Comparison of ENCODE assay signal across 1 cellular context in genomic region chr2:187552959-187553681, GRCh38.
TF ChIP-seq lines count a peak whose summit lies in the region.

No MANE protein-coding gene starts in this region.

TF ChIP-seq in K562, 482 proteins besides CTCF, POLR2A, EP300 and RAD21 (continued from another document and continues in another):
- TF ChIP-seq, protein P1, sequence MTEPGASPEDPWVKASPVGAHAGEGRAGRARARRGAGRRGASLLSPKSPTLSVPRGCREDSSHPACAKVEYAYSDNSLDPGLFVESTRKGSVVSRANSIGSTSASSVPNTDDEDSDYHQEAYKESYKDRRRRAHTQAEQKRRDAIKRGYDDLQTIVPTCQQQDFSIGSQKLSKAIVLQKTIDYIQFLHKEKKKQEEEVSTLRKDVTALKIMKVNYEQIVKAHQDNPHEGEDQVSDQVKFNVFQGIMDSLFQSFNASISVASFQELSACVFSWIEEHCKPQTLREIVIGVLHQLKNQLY (CRISPR knock-in tag; conservative IDR thresholded peaks at IDR 0.05) = no peak
- TF ChIP-seq LARP7 (IDR thresholded peaks at IDR 0.05) (peak; percentile 64; the same call in 1 of the 2 replicates), PML (IDR thresholded peaks at IDR 0.05; ENCODE audit: low read length) (peak; percentile 59), MXD1 (CRISPR knock-in tag; IDR thresholded peaks at IDR 0.05; ENCODE audit: borderline replicate concordance, poor library complexity, severe bottlenecking) (no peak), FOXJ3 (CRISPR knock-in tag; IDR thresholded peaks at IDR 0.05) (no peak), HDAC6 (IDR thresholded peaks at IDR 0.05; ENCODE audit: low read depth, low read length) (no peak), ZFPM2 (CRISPR knock-in tag; IDR thresholded peaks at IDR 0.05) (peak; percentile 69; the same call in 1 of the 2 replicates), ZNF551 (CRISPR knock-in tag; IDR thresholded peaks at IDR 0.05) (no peak), STAT5B (CRISPR knock-in tag; IDR thresholded peaks at IDR 0.05) (no peak), NCOR1 (IDR thresholded peaks at IDR 0.05) (peak; percentile 42; the same call in 1 of the 2 replicates), ZC3H11A (IDR thresholded peaks at IDR 0.05; ENCODE audit: low read depth, low read length) (no peak), DIDO1 (tag; IDR thresholded peaks at IDR 0.05; ENCODE audit: low read depth) (no peak), RFX5 (IDR thresholded peaks at IDR 0.05; ENCODE audit: low read depth, low read length) (peak; percentile 26; the same call in 1 of the 2 replicates), ZNF217 (CRISPR knock-in tag; IDR thresholded peaks at IDR 0.05) (no peak), ATF7 (IDR thresholded peaks at IDR 0.05) (peak; percentile 47; the same call in 1 of the 2 replicates), NFIX (CRISPR knock-in tag; IDR thresholded peaks at IDR 0.05; ENCODE audit: low read depth) (no peak), HDAC1 (IDR thresholded peaks at IDR 0.05) (peak in 1 of 2 experiments; percentile 27; a peak in 1 of 4 replicates), ADNP (tag; IDR thresholded peaks at IDR 0.05) (no peak; the same call in 1 of the 2 replicates), ZNF436 (CRISPR knock-in tag; IDR thresholded peaks at IDR 0.05) (no peak), TBP (optimal IDR thresholded peaks at IDR 0.05; ENCODE audit: low read depth, low read length) (peak; percentile 45), ZNF324 (CRISPR knock-in tag; IDR thresholded peaks at IDR 0.05) (no peak), RERE (CRISPR knock-in tag; IDR thresholded peaks at IDR 0.05; ENCODE audit: borderline replicate concordance) (no peak), ZC3H8 (IDR thresholded peaks at IDR 0.05) (no peak), TAL1 (IDR thresholded peaks at IDR 0.05) (no peak), LEF1 (IDR thresholded peaks at IDR 0.05) (0 out of 2 replicates have a peak, but pooled peaks have one; percentile 35), JUNB (CRISPR knock-in tag; conservative IDR thresholded peaks at IDR 0.05) (no peak), MAFK (IDR thresholded peaks at IDR 0.05; ENCODE audit: low read length) (0 out of 2 replicates have a peak, but pooled peaks have one; percentile 43), THRAP3 (IDR thresholded peaks at IDR 0.05; ENCODE audit: borderline replicate concordance) (no peak), VEZF1 (CRISPR knock-in tag; IDR thresholded peaks at IDR 0.05) (peak; percentile 32), HIVEP1 (CRISPR knock-in tag; IDR thresholded peaks at IDR 0.05) (no peak), ATF2 (CRISPR knock-in tag; IDR thresholded peaks at IDR 0.05) (no peak), ZNF347 (CRISPR knock-in tag; IDR thresholded peaks at IDR 0.05; ENCODE audit: low read depth) (no peak), KAT8 (IDR thresholded peaks at IDR 0.05; ENCODE audit: low read depth) (no peak), SNRNP70 (optimal IDR thresholded peaks at IDR 0.05; ENCODE audit: low read depth, low read length) (no peak), TOE1 (IDR thresholded peaks at IDR 0.05; ENCODE audit: borderline replicate concordance) (no peak), TOE1 (CRISPR knock-in tag; IDR thresholded peaks at IDR 0.05; ENCODE audit: borderline replicate concordance, low read depth) (no peak), GATAD2B (IDR thresholded peaks at IDR 0.05; ENCODE audit: borderline replicate concordance) (0 out of 2 replicates have a peak, but pooled peaks have one; percentile 13), IFI16 (CRISPR knock-in tag; IDR thresholded peaks at IDR 0.05) (no peak), SOX6 (IDR thresholded peaks at IDR 0.05) (peak; percentile 75), MYC (IDR thresholded peaks at IDR 0.05; ENCODE audit: low read depth, low read length) (peak; percentile 58; the same call in 1 of the 2 replicates), MYC (CRISPR knock-in tag; IDR thresholded peaks at IDR 0.05; ENCODE audit: borderline replicate concordance, low read depth) (no peak), BDP1 (IDR thresholded peaks at IDR 0.05; ENCODE audit: insufficient read depth, insufficient read length) (no peak), ZZZ3 (IDR thresholded peaks at IDR 0.05) (no peak), MXI1 (IDR thresholded peaks at IDR 0.05; ENCODE audit: low read depth, low read length) (no peak), ZNF212 (CRISPR knock-in tag; IDR thresholded peaks at IDR 0.05) (no peak), ZNF57 (CRISPR knock-in tag; IDR thresholded peaks at IDR 0.05) (no peak), HDAC2 (IDR thresholded peaks at IDR 0.05) (no peak), HNRNPLL (IDR thresholded peaks at IDR 0.05; ENCODE audit: low read depth, low read length, poor library complexity, severe bottlenecking) (no peak), CSDE1 (IDR thresholded peaks at IDR 0.05) (peak in 1 of 2 experiments; percentile 21; a peak in 1 of 4 replicates), ZNF639 (CRISPR knock-in tag; conservative IDR thresholded peaks at IDR 0.05 in 1 of 2, IDR thresholded peaks at IDR 0.05 in 1 of 2) (peak in 1 of 2 experiments; percentile 14; a peak in 1 of 4 replicates), SMARCE1 (IDR thresholded peaks at IDR 0.05) (peak; percentile 96), NR1H2 (CRISPR knock-in tag; IDR thresholded peaks at IDR 0.05) (no peak)
- TF ChIP-seq, protein P2, sequence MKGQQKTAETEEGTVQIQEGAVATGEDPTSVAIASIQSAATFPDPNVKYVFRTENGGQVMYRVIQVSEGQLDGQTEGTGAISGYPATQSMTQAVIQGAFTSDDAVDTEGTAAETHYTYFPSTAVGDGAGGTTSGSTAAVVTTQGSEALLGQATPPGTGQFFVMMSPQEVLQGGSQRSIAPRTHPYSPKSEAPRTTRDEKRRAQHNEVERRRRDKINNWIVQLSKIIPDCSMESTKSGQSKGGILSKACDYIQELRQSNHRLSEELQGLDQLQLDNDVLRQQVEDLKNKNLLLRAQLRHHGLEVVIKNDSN (CRISPR knock-in tag; IDR thresholded peaks at IDR 0.05) = no peak
- TF ChIP-seq, protein P3, sequence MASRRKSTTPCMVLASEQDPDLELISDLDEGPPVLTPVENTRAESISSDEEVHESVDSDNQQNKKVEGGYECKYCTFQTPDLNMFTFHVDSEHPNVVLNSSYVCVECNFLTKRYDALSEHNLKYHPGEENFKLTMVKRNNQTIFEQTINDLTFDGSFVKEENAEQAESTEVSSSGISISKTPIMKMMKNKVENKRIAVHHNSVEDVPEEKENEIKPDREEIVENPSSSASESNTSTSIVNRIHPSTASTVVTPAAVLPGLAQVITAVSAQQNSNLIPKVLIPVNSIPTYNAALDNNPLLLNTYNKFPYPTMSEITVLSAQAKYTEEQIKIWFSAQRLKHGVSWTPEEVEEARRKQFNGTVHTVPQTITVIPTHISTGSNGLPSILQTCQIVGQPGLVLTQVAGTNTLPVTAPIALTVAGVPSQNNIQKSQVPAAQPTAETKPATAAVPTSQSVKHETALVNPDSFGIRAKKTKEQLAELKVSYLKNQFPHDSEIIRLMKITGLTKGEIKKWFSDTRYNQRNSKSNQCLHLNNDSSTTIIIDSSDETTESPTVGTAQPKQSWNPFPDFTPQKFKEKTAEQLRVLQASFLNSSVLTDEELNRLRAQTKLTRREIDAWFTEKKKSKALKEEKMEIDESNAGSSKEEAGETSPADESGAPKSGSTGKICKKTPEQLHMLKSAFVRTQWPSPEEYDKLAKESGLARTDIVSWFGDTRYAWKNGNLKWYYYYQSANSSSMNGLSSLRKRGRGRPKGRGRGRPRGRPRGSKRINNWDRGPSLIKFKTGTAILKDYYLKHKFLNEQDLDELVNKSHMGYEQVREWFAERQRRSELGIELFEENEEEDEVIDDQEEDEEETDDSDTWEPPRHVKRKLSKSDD (conservative IDR thresholded peaks at IDR 0.05; ENCODE audit: low read length) = no peak
- TF ChIP-seq, protein P4, sequence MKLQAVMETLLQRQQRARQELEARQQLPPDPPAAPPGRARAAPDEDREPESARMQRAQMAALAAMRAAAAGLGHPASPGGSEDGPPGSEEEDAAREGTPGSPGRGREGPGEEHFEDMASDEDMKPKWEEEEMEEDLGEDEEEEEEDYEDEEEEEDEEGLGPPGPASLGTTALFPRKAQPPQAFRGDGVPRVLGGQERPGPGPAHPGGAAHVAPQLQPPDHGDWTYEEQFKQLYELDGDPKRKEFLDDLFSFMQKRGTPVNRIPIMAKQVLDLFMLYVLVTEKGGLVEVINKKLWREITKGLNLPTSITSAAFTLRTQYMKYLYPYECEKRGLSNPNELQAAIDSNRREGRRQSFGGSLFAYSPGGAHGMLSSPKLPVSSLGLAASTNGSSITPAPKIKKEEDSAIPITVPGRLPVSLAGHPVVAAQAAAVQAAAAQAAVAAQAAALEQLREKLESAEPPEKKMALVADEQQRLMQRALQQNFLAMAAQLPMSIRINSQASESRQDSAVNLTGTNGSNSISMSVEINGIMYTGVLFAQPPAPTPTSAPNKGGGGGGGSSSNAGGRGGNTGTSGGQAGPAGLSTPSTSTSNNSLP (IDR thresholded peaks at IDR 0.05; ENCODE audit: borderline replicate concordance, low read depth, low read length) = peak; percentile 87; the same call in 1 of the 2 replicates
- TF ChIP-seq, protein P5, sequence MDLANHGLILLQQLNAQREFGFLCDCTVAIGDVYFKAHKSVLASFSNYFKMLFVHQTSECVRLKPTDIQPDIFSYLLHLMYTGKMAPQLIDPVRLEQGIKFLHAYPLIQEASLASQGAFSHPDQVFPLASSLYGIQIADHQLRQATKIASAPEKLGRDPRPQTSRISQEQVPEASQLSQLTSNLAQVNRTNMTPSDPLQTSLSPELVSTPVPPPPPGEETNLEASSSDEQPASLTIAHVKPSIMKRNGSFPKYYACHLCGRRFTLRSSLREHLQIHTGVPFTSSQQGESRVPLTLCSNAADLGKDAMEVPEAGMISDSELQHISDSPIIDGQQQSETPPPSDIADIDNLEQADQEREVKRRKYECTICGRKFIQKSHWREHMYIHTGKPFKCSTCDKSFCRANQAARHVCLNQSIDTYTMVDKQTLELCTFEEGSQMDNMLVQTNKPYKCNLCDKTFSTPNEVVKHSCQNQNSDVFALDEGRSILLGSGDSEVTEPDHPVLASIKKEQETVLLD (IDR thresholded peaks at IDR 0.05) = no peak
